In genomic region chr9:105242557-105242956, GRCh38 we compare ENCODE assay signal across 11 cellular contexts. TPM values are rescaled to one million over a fixed set of nuclear protein-coding genes. Genes with fewer than 3 reads are reported as not detected.
DNase-seq lines count a peak whose midpoint lies in the region; ATAC-seq, FAIRE-seq and TF ChIP-seq lines count a peak whose summit lies in the region.
"Had no signal": no experiment of that assay in that cellular context is flagged by ENCODE, and none has a peak within 500 bp of the region (broad histone marks: within the 10 kb centered on the region; RNA-seq: fewer than 3 reads in every experiment).

No MANE protein-coding gene starts in this region.

- H3K27me3 Mint-ChIP-seq in central memory CD8-positive, alpha-beta T cell: peaks cover 39% of the 10 kb centered on the region

- intact Hi-C loops in kidney (cut with DNase I): no loop called here

- no peak overlapping the region for H3K27ac ChIP-seq in kidney (ENCODE audit: low read depth in 2 of 2, low read length in 2 of 2)
- peak overlapping the region; percentile 14 to 40 for H3K27ac ChIP-seq in thoracic aorta
- H3K27ac ChIP-seq: A549 had no signal

- H3K27me3 ChIP-seq in thoracic aorta (replicated peaks; ENCODE audit: insufficient read depth): no peaks in the 10 kb centered on the region

- H3K36me3 Mint-ChIP-seq in central memory CD8-positive, alpha-beta T cell (ENCODE audit: insufficient read depth): peaks cover 7% of the 10 kb centered on the region

- H3K4me3 Mint-ChIP-seq in central memory CD8-positive, alpha-beta T cell: peak overlapping the region; percentile 16

- peaks cover 4 to 10% of the 10 kb centered on the region in 2 donors for H3K4me1 ChIP-seq in kidney (ENCODE audit: control insufficient read depth in 1 of 2, insufficient read depth in 1 of 2, low read depth in 1 of 2, low read length in 2 of 2)
- H3K4me1 ChIP-seq in thoracic aorta (ENCODE audit: control insufficient read depth in 1 of 2, low read depth in 2 of 2): peaks cover 19 to 37% of the 10 kb centered on the region in 2 donors

- H3K4me3 ChIP-seq in kidney (ENCODE audit: low read length in 2 of 2): peak overlapping the region; percentile 10 to 28
- H3K4me3 ChIP-seq in thoracic aorta: peak overlapping the region; percentile 2
- H3K4me3 ChIP-seq: A549 had no signal

- H3K36me3 ChIP-seq in kidney (ENCODE audit: control insufficient read depth in 1 of 2, insufficient read depth in 2 of 2, low read length in 2 of 2): no peaks in the 10 kb centered on the region
- H3K36me3 ChIP-seq in thoracic aorta: no peaks in the 10 kb centered on the region

- H3K4me1 Mint-ChIP-seq in central memory CD8-positive, alpha-beta T cell: peaks cover 13% of the 10 kb centered on the region

- no peaks in the 10 kb centered on the region for H3K9me3 Mint-ChIP-seq in central memory CD8-positive, alpha-beta T cell

- peak; percentile 43 for DNase-seq in NCI-H2171 treated with DMSO at 0.1 percent for 48 hours (lab: John Stamatoyannopoulos, UW)
- DNase-seq in NCI-H2171 (lab: John Stamatoyannopoulos, UW): no peak
- no peak for DNase-seq in central memory CD8-positive, alpha-beta T cell (ENCODE audit: low spot score in 2 of 2)
- DNase-seq in kidney: no peak
- no peak for DNase-seq in thoracic aorta (ENCODE audit: low spot score)
- no peak for DNase-seq in NCI-H128 (lab: John Stamatoyannopoulos, UW; ENCODE audit: unreplicated experiment)
- no peak for DNase-seq in NOMO-1 (lab: John Stamatoyannopoulos, UW; ENCODE audit: unreplicated experiment in 2 of 2)
- no peak for DNase-seq in stimulated activated naive CD4-positive, alpha-beta T cell (lab: John Stamatoyannopoulos, UW)
- DNase-seq: central memory CD4-positive, alpha-beta T cell; NCI-H2029 had no signal

- TF ChIP-seq CTCF in kidney (IDR thresholded peaks at IDR 0.05; ENCODE audit: borderline replicate concordance, extremely low read depth, insufficient read depth) (no peak), thoracic aorta (IDR thresholded peaks at IDR 0.05) (no peak)

- H3K9me3 ChIP-seq in kidney (ENCODE audit: control insufficient read depth in 1 of 2, low read length in 2 of 2): no peaks in the 10 kb centered on the region
- H3K9me3 ChIP-seq in thoracic aorta: no peaks in the 10 kb centered on the region
- H3K9me3 ChIP-seq: A549 had no signal

- H3K27ac Mint-ChIP-seq in central memory CD8-positive, alpha-beta T cell (ENCODE audit: low read depth): no peak overlapping the region

- peak overlapping the region in 1 of 2 donors; percentile 10 for H3K9ac ChIP-seq in kidney (ENCODE audit: low read length in 2 of 2)

- no peak for ATAC-seq in central memory CD8-positive, alpha-beta T cell (replicated peaks; ENCODE audit: extremely low read depth, poor library complexity, severe bottlenecking)
- no peak for ATAC-seq in thoracic aorta (ENCODE audit: insufficient number of reproducible peaks, low FRiP score, low read depth)
- ATAC-seq: A549 had no signal

- FAIRE-seq in kidney (lab: Jason Lieb, UNC): no peak
- FAIRE-seq: A549 had no signal

RNA-seq across cellular contexts. Expression of gene SLC44A1, which starts 1.9 kb away (rescaled TPM):
- total RNA-seq in kidney (42.3 TPM), thoracic aorta (10 to 100 TPM; 33.9 to 58.8 TPM)
- 17.4 TPM for polyA plus RNA-seq in kidney (ENCODE audit: insufficient read depth, low read depth, low replicate concordance)

Comparison
In these comparisons a context has a peak if more than half of its experiments do, and no peak if none do; other contexts are left out.
1. H3K27ac ChIP-seq: peak in thoracic aorta (2 of 2); none in kidney (0 of 2).